ENCODE assay signal across 16 cellular contexts in genomic region chr9:72949918-72950325, GRCh38. TPM values are rescaled to one million over a fixed set of nuclear protein-coding genes. Genes with fewer than 3 reads are reported as not detected.
DNase-seq lines count a peak whose midpoint lies in the region; ATAC-seq and TF ChIP-seq lines count a peak whose summit lies in the region.
"Had no signal": no experiment of that assay in that cellular context is flagged by ENCODE, and none has a peak within 500 bp of the region (broad histone marks: within the 10 kb centered on the region; RNA-seq: fewer than 3 reads in every experiment).

No MANE protein-coding gene starts in this region.

- H3K27me3 Mint-ChIP-seq in activated naive CD4-positive, alpha-beta T cell treated with anti-CD3 and anti-CD28 coated beads for 36 hours (ENCODE audit: low read depth) = peaks cover 23% of the 10 kb centered on the region

- H3K4me3 ChIP-seq in left ventricle myocardium inferior (peak overlapping the region; percentile 18), gastrocnemius medialis (peak overlapping the region; percentile 39 to 46 (median 41))
- H3K4me3 ChIP-seq: SJSA1 had no signal

- H3K4me3 Mint-ChIP-seq in activated naive CD4-positive, alpha-beta T cell treated with anti-CD3 and anti-CD28 coated beads for 36 hours = no peak overlapping the region
- H3K4me3 Mint-ChIP-seq: activated CD8-positive, alpha-beta T cell treated with anti-CD3 and anti-CD28 coated beads for 36 hours; CD4-positive, alpha-beta T cell; dendritic cell treated with granulocyte-macrophage colony-stimulating factor and Interleukin-4, amounts not matched to agents 40 ng/mL and 50 ng/mL, for 4 days had no signal

- CTCF ChIA-PET in activated naive CD4-positive, alpha-beta T cell treated with anti-CD3 and anti-CD28 coated beads for 36 hours (lab: Charles Lee) = interaction anchor here (0.6 kb wide), 1 partner anchor 107 kb away, joined by 3 read pairs; no protein-coding TSS in a partner anchor

- H3K36me3 ChIP-seq in left ventricle myocardium inferior (no peaks in the 10 kb centered on the region), gastrocnemius medialis (no peaks in the 10 kb centered on the region)
- H3K36me3 ChIP-seq: SJSA1 had no signal

- ATAC-seq in left lobe of liver = peak; percentile 4
- ATAC-seq in gastrocnemius medialis = peak in 1 of 2 donors; percentile 37
- no peak for ATAC-seq in GM19324 (IDR thresholded peaks at IDR 0.05; ENCODE audit: low FRiP score, unreplicated experiment)
- ATAC-seq: activated CD8-positive, alpha-beta T cell treated with anti-CD3 and anti-CD28 coated beads for 36 hours had no signal

- TF ChIP-seq CTCF in left ventricle myocardium inferior (IDR thresholded peaks at IDR 0.05; ENCODE audit: borderline replicate concordance) (no peak), gastrocnemius medialis (IDR thresholded peaks at IDR 0.05 in 4 of 5, conservative IDR thresholded peaks at IDR 0.05 in 1 of 5) (no peak)

- H3K4me1 Mint-ChIP-seq in activated naive CD4-positive, alpha-beta T cell treated with anti-CD3 and anti-CD28 coated beads for 36 hours (ENCODE audit: low read depth) = peaks cover 5% of the 10 kb centered on the region

- DNase-seq in left ventricle myocardium inferior (no peak), cardiac septum (ENCODE audit: low spot score) (no peak), left lobe of liver (ENCODE audit: low spot score) (no peak), gastrocnemius medialis (no peak), HUDEP-2 (lab: John Stamatoyannopoulos, UW; ENCODE audit: unreplicated experiment in 76 of 76) (no peak), NOMO-1 treated with DMSO at 0.1 percent for 48 hours (lab: John Stamatoyannopoulos, UW; ENCODE audit: unreplicated experiment) (no peak)
- DNase-seq in activated naive CD4-positive, alpha-beta T cell treated with anti-CD3 and anti-CD28 coated beads for 36 hours = no peak
- DNase-seq: activated CD8-positive, alpha-beta T cell treated with anti-CD3 and anti-CD28 coated beads for 36 hours; activated effector memory CD4-positive, alpha-beta T cell treated with anti-CD3 and anti-CD28 coated beads, Interleukin-2, amount 50 U/mL, for 16 hours; CD4-positive, alpha-beta T cell; hypothalamus; stimulated activated naive CD4-positive, alpha-beta T cell; T1000 had no signal

- H3K9me3 ChIP-seq in left ventricle myocardium inferior (replicated peaks) = no peaks in the 10 kb centered on the region
- H3K9me3 ChIP-seq in gastrocnemius medialis = no peaks in the 10 kb centered on the region
- H3K9me3 ChIP-seq: SJSA1 had no signal

- H3K9me3 Mint-ChIP-seq in activated naive CD4-positive, alpha-beta T cell treated with anti-CD3 and anti-CD28 coated beads for 36 hours = no peaks in the 10 kb centered on the region
- H3K9me3 Mint-ChIP-seq: activated CD8-positive, alpha-beta T cell treated with anti-CD3 and anti-CD28 coated beads for 36 hours; CD4-positive, alpha-beta T cell; dendritic cell treated with granulocyte-macrophage colony-stimulating factor and Interleukin-4, amounts not matched to agents 40 ng/mL and 50 ng/mL, for 4 days had no signal

- H3K27ac Mint-ChIP-seq in activated naive CD4-positive, alpha-beta T cell treated with anti-CD3 and anti-CD28 coated beads for 36 hours = no peak overlapping the region
- H3K27ac Mint-ChIP-seq: activated CD8-positive, alpha-beta T cell treated with anti-CD3 and anti-CD28 coated beads for 36 hours; CD4-positive, alpha-beta T cell had no signal

- H3K4me1 ChIP-seq in left ventricle myocardium inferior (peaks cover 18% of the 10 kb centered on the region), gastrocnemius medialis (peaks cover 0 to 21% of the 10 kb centered on the region in 2 donors)
- H3K4me1 ChIP-seq: SJSA1 had no signal

- H3K27me3 ChIP-seq in left ventricle myocardium inferior (ENCODE audit: low read depth) (no peaks in the 10 kb centered on the region), gastrocnemius medialis (no peaks in the 10 kb centered on the region)

- H3K36me3 Mint-ChIP-seq in activated naive CD4-positive, alpha-beta T cell treated with anti-CD3 and anti-CD28 coated beads for 36 hours (ENCODE audit: low read depth) = no peaks in the 10 kb centered on the region

- peak in 1 of 2 donors; percentile 17 for TF ChIP-seq POLR2A in gastrocnemius medialis (IDR thresholded peaks at IDR 0.05)

- in situ Hi-C loops in gastrocnemius medialis (cut with MboI; ENCODE audit: low sequenced_read_pairs in 4 of 4) = no loop called here

- H3K27ac ChIP-seq in left ventricle myocardium inferior (replicated peaks) (peak overlapping the region; percentile 68), gastrocnemius medialis (peak overlapping the region; percentile 54 to 78 (median 68))
- H3K27ac ChIP-seq: SJSA1 had no signal

- intact Hi-C loops in left ventricle myocardium inferior (cut with micrococcal nuclease) (no loop called here), cardiac septum (cut with DNase I) (loop anchor here (10.0 kb wide), 1 partner anchor 65 kb away; no protein-coding TSS in a partner anchor), gastrocnemius medialis (cut with DNase I; ENCODE audit: low total_unique reads) (loop anchor here (5.0 kb wide), 2 partner anchors 72 to 1038 kb away; partner anchors contain the start of genes ABHD17B and C9orf85)
- intact Hi-C loops in activated naive CD4-positive, alpha-beta T cell treated with anti-CD3 and anti-CD28 coated beads for 36 hours (cut with micrococcal nuclease) = no loop called here

RNA-seq across cellular contexts. Expression of gene ALDH1A1, which starts 2.9 kb away (rescaled TPM):
- 20.7 TPM for total RNA-seq in left ventricle myocardium inferior
- 6.2 TPM for total RNA-seq in cardiac septum
- 527 TPM for total RNA-seq in left lobe of liver
- 10 to 100 TPM; 23.3 to 42.8 (median 30.9) TPM for total RNA-seq in gastrocnemius medialis
- total RNA-seq in activated naive CD4-positive, alpha-beta T cell treated with anti-CD3 and anti-CD28 coated beads for 36 hours = not detected
- total RNA-seq: activated CD8-positive, alpha-beta T cell treated with anti-CD3 and anti-CD28 coated beads for 36 hours; SJSA1 had no signal

Comparison
In these comparisons a context has a peak if more than half of its experiments do, and no peak if none do; other contexts are left out.
1. intact Hi-C loops: an anchor here in cardiac septum (10.0 kb wide) and gastrocnemius medialis (5.0 kb wide); none called in left ventricle myocardium inferior and activated naive CD4-positive, alpha-beta T cell treated with anti-CD3 and anti-CD28 coated beads for 36 hours.
2. RNA of gene ALDH1A1, which starts 2.9 kb away (total RNA-seq): 527 TPM in left lobe of liver (single experiment); 23.3 to 42.8 TPM in gastrocnemius medialis, 20.7 TPM in left ventricle myocardium inferior (single experiment), 6.2 TPM in cardiac septum (single experiment) and not detected in activated naive CD4-positive, alpha-beta T cell treated with anti-CD3 and anti-CD28 coated beads for 36 hours; every median in the first group is over 10 times any median in the second.